8 cellular contexts compared by ENCODE assay signal in genomic region chr19:54201172-54201701, GRCh38. TPM values are rescaled to one million over a fixed set of nuclear protein-coding genes. Genes with fewer than 3 reads are reported as not detected.
DNase-seq lines count a peak whose midpoint lies in the region; ATAC-seq and TF ChIP-seq lines count a peak whose summit lies in the region.

No MANE protein-coding gene starts in this region.

- peaks cover 44% of the 10 kb centered on the region for H4K20me1 ChIP-seq in KMS-11 (ENCODE audit: insufficient read depth)

- 0 out of 2 replicates have a peak overlapping the region, but pooled peaks have one; percentile 88 for H2AFZ ChIP-seq in KMS-11 (ENCODE audit: low read depth)

- CTCF ChIA-PET in naive thymus-derived CD4-positive, alpha-beta T cell (lab: Charles Lee) = interaction anchor here (0.7 kb wide), 1 partner anchor 1335 kb away, joined by 3 read pairs; no protein-coding TSS in a partner anchor

- no peak for TF ChIP-seq CTCF in BE2C (IDR thresholded peaks at IDR 0.05; ENCODE audit: low read depth, low read length)
- no peak for TF ChIP-seq CTCF in KMS-11 (conservative IDR thresholded peaks at IDR 0.05; ENCODE audit: low read depth, low read length)

- peaks cover 56% of the 10 kb centered on the region for H3K79me2 ChIP-seq in KMS-11 (ENCODE audit: insufficient read depth, low read depth)

- no peak for DNase-seq in BE2C
- DNase-seq in naive thymus-derived CD4-positive, alpha-beta T cell = no peak
- no peak for DNase-seq in NCI-H226
- DNase-seq in dermis blood vessel endothelial cell = no peak
- no peak for DNase-seq in activated CD4-positive, alpha-beta T cell treated with anti-CD3 and anti-CD28 coated beads, Interleukin-2, amount 50 U/mL, for 1 hour

- H3K27ac ChIP-seq in KMS-11 (peak overlapping the region; percentile 74), cingulate gyrus (ENCODE audit: low read depth, low read length) (peak overlapping the region; percentile 99)
- H3K27ac ChIP-seq in naive thymus-derived CD4-positive, alpha-beta T cell (ENCODE audit: low read depth, low read length) = peak overlapping the region; percentile 85

- no peaks in the 10 kb centered on the region for H3K9me3 Mint-ChIP-seq in naive thymus-derived CD4-positive, alpha-beta T cell

- H3K9ac ChIP-seq in KMS-11 = peak overlapping the region; percentile 81

- peak overlapping the region; percentile 95 to 100 (median 99) for H3K27ac Mint-ChIP-seq in naive thymus-derived CD4-positive, alpha-beta T cell

- H3K4me3 Mint-ChIP-seq in naive thymus-derived CD4-positive, alpha-beta T cell = peak overlapping the region; percentile 86 to 100 (median 99)

- peaks cover 0 to 4% (median 0%) of the 10 kb centered on the region in 5 donors for H3K27me3 Mint-ChIP-seq in naive thymus-derived CD4-positive, alpha-beta T cell

- H3K4me2 ChIP-seq in KMS-11 = peak overlapping the region; percentile 81

- H3K9me3 ChIP-seq in BE2C = no peaks in the 10 kb centered on the region
- H3K9me3 ChIP-seq in naive thymus-derived CD4-positive, alpha-beta T cell (ENCODE audit: control insufficient read depth in 2 of 3, low read length in 3 of 3) = no peaks in the 10 kb centered on the region

- H3K36me3 Mint-ChIP-seq in naive thymus-derived CD4-positive, alpha-beta T cell = peaks cover 4 to 36% (median 20%) of the 10 kb centered on the region in 5 donors

- peaks cover 21 to 66% (median 58%) of the 10 kb centered on the region in 7 donors for H3K4me1 Mint-ChIP-seq in naive thymus-derived CD4-positive, alpha-beta T cell

- H3K36me3 ChIP-seq in BE2C (peaks cover 54% of the 10 kb centered on the region), KMS-11 (ENCODE audit: insufficient read depth) (peaks cover 26% of the 10 kb centered on the region; the same call in 1 of the 2 replicates)
- H3K36me3 ChIP-seq in naive thymus-derived CD4-positive, alpha-beta T cell (ENCODE audit: control insufficient read depth in 2 of 3, insufficient read depth in 3 of 3, low read length in 3 of 3) = peaks cover 18 to 49% (median 18%) of the 10 kb centered on the region in 3 experiments

- POLR2A ChIA-PET in naive thymus-derived CD4-positive, alpha-beta T cell (lab: Charles Lee) = interaction anchor here (0.6 to 6.3 kb wide), 12 partner anchors 9 to 1457 kb away, joined by 3 to 135 read pairs (median 4); partner anchors contain the start of genes CNOT3, LENG1, MBOAT7 and PRPF31

- H3K27me3 ChIP-seq in BE2C (no peaks in the 10 kb centered on the region), KMS-11 (ENCODE audit: insufficient read depth, low read depth) (no peaks in the 10 kb centered on the region; the same call in 1 of the 2 replicates)
- no peaks in the 10 kb centered on the region for H3K27me3 ChIP-seq in naive thymus-derived CD4-positive, alpha-beta T cell (ENCODE audit: control insufficient read depth in 2 of 2, insufficient read depth in 2 of 2, low read length in 2 of 2)

- H3K4me3 ChIP-seq in BE2C (ENCODE audit: low read depth, low read length) (peak overlapping the region; percentile 92), KMS-11 (IDR thresholded peaks at IDR 0.05; ENCODE audit: insufficient read depth, low read depth, low read length) (no peak overlapping the region)
- peak overlapping the region; percentile 79 for H3K4me3 ChIP-seq in naive thymus-derived CD4-positive, alpha-beta T cell (ENCODE audit: low read length)

- intact Hi-C loops in naive thymus-derived CD4-positive, alpha-beta T cell (cut with micrococcal nuclease) = loop anchor here (1.0 to 2.0 kb wide), 3 partner anchors 9 to 98 kb away; partner anchors contain the start of genes CNOT3 (in 1 of the 2) and NDUFA3 (in 1 of the 2)

- H3K4me1 ChIP-seq in BE2C (peaks cover 10% of the 10 kb centered on the region), KMS-11 (ENCODE audit: low read depth, poor library complexity, severe bottlenecking) (peaks cover 49% of the 10 kb centered on the region)
- H3K4me1 ChIP-seq in naive thymus-derived CD4-positive, alpha-beta T cell (ENCODE audit: control insufficient read depth in 2 of 2, insufficient read depth in 2 of 2, low read length in 2 of 2) = peaks cover 35 to 37% of the 10 kb centered on the region in 2 donors

- ATAC-seq in naive thymus-derived CD4-positive, alpha-beta T cell = no peak
- ATAC-seq in GM19395 (IDR thresholded peaks at IDR 0.05; ENCODE audit: unreplicated experiment) = no peak

RNA-seq across cellular contexts. Expression of gene RPS9, which starts 0.6 kb away (rescaled TPM):
- polyA plus RNA-seq in BE2C (2012; ENCODE audit: insufficient read depth, insufficient read length, low read depth) = 848 TPM
- total RNA-seq in naive thymus-derived CD4-positive, alpha-beta T cell = 1,000 to 10,000 TPM; 1,217 to 2,149 (median 1,306) TPM
- polyA plus RNA-seq in naive thymus-derived CD4-positive, alpha-beta T cell = 1,000 to 10,000 TPM; 1,192 to 1,308 TPM
- total RNA-seq in dermis blood vessel endothelial cell = 1,481 and 2,291 TPM in 2 replicates

RNA-seq across cellular contexts. Expression of gene TSEN34, which starts 10.1 kb away (rescaled TPM):
- polyA plus RNA-seq in BE2C (2012; ENCODE audit: insufficient read depth, insufficient read length, low read depth) = 27.7 TPM
- total RNA-seq in naive thymus-derived CD4-positive, alpha-beta T cell = 10 to 100 TPM in 4 of 5 experiments, 1 to 10 TPM in 1; 9.5 to 24.2 (median 17.8) TPM
- 10 to 100 TPM; 29.5 to 48.7 TPM for polyA plus RNA-seq in naive thymus-derived CD4-positive, alpha-beta T cell
- total RNA-seq in dermis blood vessel endothelial cell = 71.8 and 78.3 TPM in 2 replicates

RNA-seq across cellular contexts. Expression of gene MBOAT7, which starts 11.9 kb away (rescaled TPM):
- 14.1 TPM for polyA plus RNA-seq in BE2C (2012; ENCODE audit: insufficient read depth, insufficient read length, low read depth)
- 10 to 100 TPM; 25.8 to 79.4 (median 43.0) TPM for total RNA-seq in naive thymus-derived CD4-positive, alpha-beta T cell
- polyA plus RNA-seq in naive thymus-derived CD4-positive, alpha-beta T cell = 10 to 100 TPM; 11.3 to 18.9 TPM
- 33.5 and 50.1 TPM in 2 replicates for total RNA-seq in dermis blood vessel endothelial cell

RNA-seq across cellular contexts. Expression of gene LILRB3, which starts 21.6 kb away (rescaled TPM):
- 1.0 TPM for polyA plus RNA-seq in BE2C (2012; ENCODE audit: insufficient read depth, insufficient read length, low read depth)
- 10 to 100 TPM in 1 of 5 experiments, 1 to 10 TPM in 4; 1.9 to 76.4 (median 2.1) TPM for total RNA-seq in naive thymus-derived CD4-positive, alpha-beta T cell
- polyA plus RNA-seq in naive thymus-derived CD4-positive, alpha-beta T cell = under 1 TPM in 1 of 2 donors, not detected in 1; 0.40 TPM
- not detected in 2 replicates for total RNA-seq in dermis blood vessel endothelial cell

RNA-seq across cellular contexts. Expression of gene TMC4, which starts 28.3 kb away (rescaled TPM):
- not detected for polyA plus RNA-seq in BE2C (2012; ENCODE audit: insufficient read depth, insufficient read length, low read depth)
- 1 to 10 TPM in 3 of 5 experiments, not detected in 2; 1.0 to 5.9 (median 1.2) TPM for total RNA-seq in naive thymus-derived CD4-positive, alpha-beta T cell
- under 1 TPM in 1 of 2 donors, not detected in 1; 0.20 TPM for polyA plus RNA-seq in naive thymus-derived CD4-positive, alpha-beta T cell
- total RNA-seq in dermis blood vessel endothelial cell = 0.14 and 0.68 TPM in 2 replicates
